8 cellular contexts compared by ENCODE assay signal in the genomic region with DNA sequence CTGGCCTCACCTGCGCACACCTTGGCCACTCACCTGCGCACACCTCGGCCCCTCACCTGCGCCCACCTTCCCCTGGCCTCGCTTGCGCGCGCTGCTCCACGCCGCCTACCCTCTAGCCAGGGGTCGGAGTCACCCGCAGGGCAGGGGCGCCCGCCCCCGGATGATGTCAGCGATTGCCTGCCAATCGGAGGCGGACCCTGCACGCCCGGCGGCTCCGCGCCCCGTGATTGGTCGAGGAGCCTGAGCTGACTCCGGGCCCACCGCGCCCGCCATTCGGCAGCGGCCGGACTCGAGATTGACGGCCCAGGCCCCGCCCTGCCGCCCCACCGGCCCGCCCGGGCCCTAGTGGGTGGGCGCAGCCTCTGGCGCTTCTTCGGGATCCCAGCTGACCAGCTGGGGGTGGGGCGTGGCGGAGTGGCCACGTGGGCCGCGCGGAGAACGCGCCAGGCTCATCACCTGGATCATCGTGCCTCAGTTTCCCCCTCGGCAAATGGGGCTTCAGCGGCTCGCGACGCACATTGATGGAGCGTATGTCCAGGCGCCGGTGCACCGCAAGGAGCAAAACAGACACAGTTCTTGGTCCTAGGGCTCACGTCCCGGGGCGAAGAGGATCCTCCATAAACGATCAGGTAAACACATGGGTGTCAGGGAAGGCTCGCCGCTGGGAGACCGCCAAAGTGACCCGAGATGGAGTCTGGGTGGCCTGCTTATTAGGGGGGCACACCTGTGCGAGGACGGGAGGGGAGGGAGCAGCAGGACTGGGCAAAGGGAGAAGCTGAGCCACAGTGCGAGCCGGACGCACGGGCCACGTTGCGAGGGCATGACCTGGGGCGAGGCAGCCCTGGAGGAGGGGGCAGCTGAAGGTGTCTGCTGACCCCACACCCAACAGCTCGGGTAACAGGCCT. TPM values are rescaled to one million over a fixed set of nuclear protein-coding genes. Genes with fewer than 3 reads are reported as not detected.
A peak's percentile ranks its signal among the peaks of the same experiment; 100 is the strongest.
DNase-seq lines count a peak whose midpoint lies in the region; ATAC-seq, FAIRE-seq and TF ChIP-seq lines count a peak whose summit lies in the region.

A gene with protein sequence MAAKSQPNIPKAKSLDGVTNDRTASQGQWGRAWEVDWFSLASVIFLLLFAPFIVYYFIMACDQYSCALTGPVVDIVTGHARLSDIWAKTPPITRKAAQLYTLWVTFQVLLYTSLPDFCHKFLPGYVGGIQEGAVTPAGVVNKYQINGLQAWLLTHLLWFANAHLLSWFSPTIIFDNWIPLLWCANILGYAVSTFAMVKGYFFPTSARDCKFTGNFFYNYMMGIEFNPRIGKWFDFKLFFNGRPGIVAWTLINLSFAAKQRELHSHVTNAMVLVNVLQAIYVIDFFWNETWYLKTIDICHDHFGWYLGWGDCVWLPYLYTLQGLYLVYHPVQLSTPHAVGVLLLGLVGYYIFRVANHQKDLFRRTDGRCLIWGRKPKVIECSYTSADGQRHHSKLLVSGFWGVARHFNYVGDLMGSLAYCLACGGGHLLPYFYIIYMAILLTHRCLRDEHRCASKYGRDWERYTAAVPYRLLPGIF (minus strand): TSS at position 137 of the 905 bp plus-strand sequence. CDS start 3,441 bp downstream, outside the sequence.

- no peak for TF ChIP-seq CTCF in H1 (IDR thresholded peaks at IDR 0.05; ENCODE audit: control extremely low read depth in 1 of 3, insufficient read depth in 1 of 3, low read depth in 1 of 3, low read length in 3 of 3)

- peaks cover 38% of the 10 kb centered on the region for H3K36me3 ChIP-seq in HUES48 (ENCODE audit: control insufficient read depth, insufficient read depth, low read length)
- H3K36me3 ChIP-seq in NT2/D1 (ENCODE audit: insufficient read depth, insufficient read length, low read length) = peaks cover 39% of the 10 kb centered on the region
- peaks cover 11 to 38% (median 21%) of the 10 kb centered on the region in 4 experiments for H3K36me3 ChIP-seq in H1 (ENCODE audit: control insufficient read depth in 2 of 4, insufficient read depth in 4 of 4, low read length in 3 of 4)
- H3K36me3 ChIP-seq in mesendoderm (ENCODE audit: control insufficient read depth, insufficient read depth, low read length) = peaks cover 13% of the 10 kb centered on the region

- H3K79me1 ChIP-seq in H1 (ENCODE audit: low read depth, low read length) = peaks cover 14% of the 10 kb centered on the region
- H3K79me1 ChIP-seq in mesendoderm (ENCODE audit: low read length) = peaks cover 26% of the 10 kb centered on the region

- TF ChIP-seq EP300 in H1 (IDR thresholded peaks at IDR 0.05; ENCODE audit: borderline replicate concordance in 1 of 2, low read depth in 2 of 2, low read length in 2 of 2) = 0 out of 3 replicates have a peak, but pooled peaks of 1 of the 2 experiments have one; percentile 5

- H3K56ac ChIP-seq in H1 (replicated peaks; ENCODE audit: insufficient read length, low read depth, low read length) (peak within 1 kb of the TSS; percentile 95), mesendoderm (ENCODE audit: low read length) (peak within 1 kb of the TSS; percentile 98)

- peak within 1 kb of the TSS; percentile 97; the same call in 1 of the 2 replicates for H2BK15ac ChIP-seq in H1 (ENCODE audit: low read length)
- H2BK15ac ChIP-seq in mesendoderm (replicated peaks; ENCODE audit: low read depth) = no peak within 1 kb of the TSS

- H3K4me1 Mint-ChIP-seq in activated CD8-positive, alpha-beta memory T cell treated with anti-CD3 and anti-CD28 coated beads, Interleukin-2, amount 10 ng/mL, durations not matched to agents 7 days and 5 days = peaks cover 51% of the 10 kb centered on the region

- TF ChIP-seq RAD21 in H1 (IDR thresholded peaks at IDR 0.05 in 1 of 2, conservative IDR thresholded peaks at IDR 0.05 in 1 of 2; ENCODE audit: low read depth in 2 of 2, low read length in 2 of 2) = no peak

- H3K4me3 Mint-ChIP-seq in activated CD8-positive, alpha-beta memory T cell treated with anti-CD3 and anti-CD28 coated beads, Interleukin-2, amount 10 ng/mL, durations not matched to agents 7 days and 5 days = peak within 1 kb of the TSS; percentile 97

- H3K9me3 ChIP-seq in HUES48 (ENCODE audit: control insufficient read depth, insufficient read depth, low read length) (no peaks in the 10 kb centered on the region), NT2/D1 (ENCODE audit: insufficient read depth, low read length) (peaks cover 18% of the 10 kb centered on the region), H1 (ENCODE audit: insufficient read depth in 2 of 2, low read depth in 1 of 2, low read length in 1 of 2) (no peaks in the 10 kb centered on the region)

- H3K79me2 ChIP-seq in H1 (ENCODE audit: control insufficient read depth in 1 of 2, insufficient read depth in 2 of 2, low read length in 2 of 2) (peaks cover 0 to 53% of the 10 kb centered on the region in 2 experiments; a peak in 3 of 4 replicates), mesendoderm (ENCODE audit: control insufficient read depth, insufficient read depth, low read length) (peaks cover 31% of the 10 kb centered on the region)

- peak within 1 kb of the TSS; percentile 92; the same call in 1 of the 2 replicates for H2BK12ac ChIP-seq in H1 (ENCODE audit: low read depth, low read length)

- peak within 1 kb of the TSS; percentile 90 for H3K27ac Mint-ChIP-seq in activated CD8-positive, alpha-beta memory T cell treated with anti-CD3 and anti-CD28 coated beads, Interleukin-2, amount 10 ng/mL, durations not matched to agents 7 days and 5 days

- H3K36me3 Mint-ChIP-seq in activated CD8-positive, alpha-beta memory T cell treated with anti-CD3 and anti-CD28 coated beads, Interleukin-2, amount 10 ng/mL, durations not matched to agents 7 days and 5 days = peaks cover 29% of the 10 kb centered on the region

- no peak for FAIRE-seq in H1 (lab: Jason Lieb, UNC)

- peaks cover 2 to 16% of the 10 kb centered on the region in 2 experiments for H4K20me1 ChIP-seq in H1 (replicated peaks in 1 of 2; ENCODE audit: control insufficient read depth in 1 of 2, insufficient read depth in 2 of 2, low read length in 2 of 2)

- peak within 1 kb of the TSS; percentile 30; the same call in 1 of the 2 replicates for H4K8ac ChIP-seq in H1 (ENCODE audit: extremely low read depth, insufficient read depth, low read length)
- H4K8ac ChIP-seq in mesendoderm (ENCODE audit: low read depth, low read length) = no peak within 1 kb of the TSS

- peak within 1 kb of the TSS; percentile 74; the same call in 1 of the 2 replicates for H2AFZ ChIP-seq in H1 (ENCODE audit: low read length)

- POLR2A ChIA-PET in H1 (lab: Charles Lee; ENCODE audit: partially characterized antibody) = interaction anchor here (0.6 to 1.9 kb wide), 6 partner anchors 10 to 57 kb away, joined by 3 to 6 read pairs (median 4); no protein-coding TSS in a partner anchor

- H2BK120ac ChIP-seq in H1 (replicated peaks; ENCODE audit: low read depth, low read length) (peak within 1 kb of the TSS; percentile 34), mesendoderm (ENCODE audit: low read depth, low read length) (no peak within 1 kb of the TSS)

- H3K4ac ChIP-seq in H1 (replicated peaks; ENCODE audit: insufficient read length, low read depth, low read length) (peak within 1 kb of the TSS; percentile 87), mesendoderm (ENCODE audit: low read depth, low read length) (no peak within 1 kb of the TSS)

- 2% methylated on average over 58 of the region's 78 CpGs; no CpG with 5 or more reads in 1 of the 2 experiments for WGBS in H1 (ENCODE audit: extremely low coverage in 1 of 2, insufficient coverage in 1 of 2, insufficient read length in 1 of 2, insufficient replicate concordance in 2 of 2, low coverage in 1 of 2, low lambda C conversion rate in 2 of 2, missing lambda C conversion rate in 1 of 2), 2 experiments
- no CpG with 5 or more reads among the region's 78 CpGs for WGBS in mesendoderm (ENCODE audit: extremely low coverage, insufficient coverage, low lambda C conversion rate)

- H3K18ac ChIP-seq in H1 (ENCODE audit: extremely low read depth, low read length) (peak within 1 kb of the TSS; percentile 99), mesendoderm (ENCODE audit: low read length) (peak within 1 kb of the TSS; percentile 33)

- H3K23ac ChIP-seq in H1 (ENCODE audit: insufficient read length) (no peak within 1 kb of the TSS), mesendoderm (ENCODE audit: low read length) (no peak within 1 kb of the TSS)

- no peak within 1 kb of the TSS for H2BK20ac ChIP-seq in H1 (ENCODE audit: low read length)

- peak within 1 kb of the TSS; percentile 68 for H3K27ac ChIP-seq in HUES48 (ENCODE audit: low read depth, low read length)
- peak within 1 kb of the TSS; percentile 76 for H3K27ac ChIP-seq in H1 (ENCODE audit: low read depth, low read length)
- H3K27ac ChIP-seq in mesendoderm (ENCODE audit: low read depth, low read length) = peak within 1 kb of the TSS; percentile 60

- TF ChIP-seq POLR2A in H1 (IDR thresholded peaks at IDR 0.05; ENCODE audit: control extremely low read depth in 1 of 2, low read depth in 2 of 2, low read length in 2 of 2) = peak in 1 of 2 experiments; percentile 66; a peak in 1 of 3 replicates

- H3K9ac ChIP-seq in HUES48 (ENCODE audit: low read depth, low read length) (peak within 1 kb of the TSS; percentile 61), NT2/D1 (ENCODE audit: insufficient read length, low read depth) (peak within 1 kb of the TSS; percentile 95), H1 (replicated peaks in 1 of 4; ENCODE audit: extremely low read depth in 1 of 4, low read depth in 3 of 4, low read length in 3 of 4) (peak within 1 kb of the TSS in 3 of 4 experiments; percentile 49 to 74 (median 58); a peak in 6 of 7 replicates), mesendoderm (ENCODE audit: low read length) (peak within 1 kb of the TSS; percentile 91)

- H3K4me1 ChIP-seq in HUES48 (ENCODE audit: control insufficient read depth, insufficient read depth, low read length) (peaks cover 17% of the 10 kb centered on the region), NT2/D1 (ENCODE audit: insufficient read depth, insufficient read length) (peaks cover 3% of the 10 kb centered on the region), H1 (replicated peaks in 1 of 4; ENCODE audit: control insufficient read depth in 3 of 4, insufficient read depth in 4 of 4, low read length in 3 of 4) (peaks cover 3 to 16% (median 9%) of the 10 kb centered on the region in 4 experiments; a peak in 5 of 7 replicates), mesendoderm (ENCODE audit: control insufficient read depth, low read depth, low read length) (peaks cover 5% of the 10 kb centered on the region)

- H3K4me3 ChIP-seq in HUES48 (ENCODE audit: low read depth, low read length) (peak within 1 kb of the TSS; percentile 81), NT2/D1 (ENCODE audit: insufficient read length, low read depth) (peak within 1 kb of the TSS; percentile 88), H1 (ENCODE audit: extremely low read depth in 1 of 4, insufficient read depth in 2 of 4, low read depth in 3 of 4, low read length in 4 of 4) (peak within 1 kb of the TSS; percentile 77 to 98 (median 91)), mesendoderm (ENCODE audit: low read length) (peak within 1 kb of the TSS; percentile 92)

- H2BK5ac ChIP-seq in H1 (ENCODE audit: low read depth, low read length) (peak within 1 kb of the TSS; percentile 99), mesendoderm (ENCODE audit: low read length) (peak within 1 kb of the TSS; percentile 80)

- H2AK5ac ChIP-seq in H1 (ENCODE audit: low read depth, low read length) (no peak within 1 kb of the TSS), mesendoderm (ENCODE audit: low read length) (peak within 1 kb of the TSS; percentile 24)

- peaks cover 5% of the 10 kb centered on the region for H3K9me3 Mint-ChIP-seq in activated CD8-positive, alpha-beta memory T cell treated with anti-CD3 and anti-CD28 coated beads, Interleukin-2, amount 10 ng/mL, durations not matched to agents 7 days and 5 days (ENCODE audit: low read depth)

- DNase-seq in Caki2 (ENCODE audit: low read depth) = peak; percentile 88
- DNase-seq in NT2/D1 (ENCODE audit: low read depth, low spot score) = peak; percentile 92
- DNase-seq in activated CD8-positive, alpha-beta memory T cell treated with anti-CD3 and anti-CD28 coated beads, Interleukin-2, amount 10 ng/mL, durations not matched to agents 7 days and 5 days = peak; percentile 97
- peak; percentile 86 to 97 for DNase-seq in H1 (ENCODE audit: low read depth in 1 of 2, low spot score in 2 of 2)
- DNase-seq in mesendoderm = peak; percentile 98
- peak; percentile 86 for DNase-seq in stimulated activated CD8-positive, alpha-beta memory T cell treated with anti-CD3 and anti-CD28 coated beads, Interleukin-15, amount 100 ng/mL, for 1 hour (ENCODE audit: low read depth)

- H4K5ac ChIP-seq in H1 (ENCODE audit: insufficient read length, low read depth, low read length) (peak within 1 kb of the TSS; percentile 95), mesendoderm (ENCODE audit: low read length) (no peak within 1 kb of the TSS)

- in situ Hi-C loops in Caki2 (cut with HindIII; ENCODE audit: low pct_unique_long_range_greater_than_20kb, low sequenced_read_pairs) = no loop called here

- no peaks in the 10 kb centered on the region for H3K27me3 Mint-ChIP-seq in activated CD8-positive, alpha-beta memory T cell treated with anti-CD3 and anti-CD28 coated beads, Interleukin-2, amount 10 ng/mL, durations not matched to agents 7 days and 5 days

- H3K27me3 ChIP-seq in HUES48 (ENCODE audit: control insufficient read depth, insufficient read depth, low read length) = no peaks in the 10 kb centered on the region
- H3K27me3 ChIP-seq in NT2/D1 (ENCODE audit: insufficient read depth, insufficient read length) = no peaks in the 10 kb centered on the region
- H3K27me3 ChIP-seq in H1 (replicated peaks in 1 of 4; ENCODE audit: control insufficient read depth in 3 of 4, extremely low read depth in 1 of 4, insufficient read depth in 3 of 4, low read length in 3 of 4) = no peaks in the 10 kb centered on the region
- no peaks in the 10 kb centered on the region for H3K27me3 ChIP-seq in mesendoderm (ENCODE audit: insufficient read depth, low read length, poor library complexity)

- no peak within 1 kb of the TSS for H3K14ac ChIP-seq in H1 (ENCODE audit: insufficient read length)

- CTCF ChIA-PET in activated CD8-positive, alpha-beta memory T cell treated with anti-CD3 and anti-CD28 coated beads, Interleukin-2, amount 10 ng/mL, durations not matched to agents 7 days and 5 days (lab: Charles Lee) = interaction anchor here (1.4 kb wide), 1 partner anchor 10 kb away, joined by 3 read pairs; no protein-coding TSS in a partner anchor
- CTCF ChIA-PET in H1 (lab: Charles Lee; ENCODE audit: partially characterized antibody) = interaction anchor here (0.9 to 1.8 kb wide), 5 partner anchors 22 to 132 kb away, joined by 4 read pairs; no protein-coding TSS in a partner anchor

- H3K23me2 ChIP-seq in H1 (ENCODE audit: low read depth, low read length) = peaks cover 20% of the 10 kb centered on the region

- peak; percentile 78 for ATAC-seq in GM21390 (IDR thresholded peaks at IDR 0.05; ENCODE audit: unreplicated experiment)
- ATAC-seq in activated CD8-positive, alpha-beta memory T cell treated with anti-CD3 and anti-CD28 coated beads, Interleukin-2, amount 10 ng/mL, durations not matched to agents 7 days and 5 days = peak; percentile 88

- H3K4me2 ChIP-seq in H1 (ENCODE audit: insufficient read depth in 1 of 2, low read depth in 2 of 2, low read length in 2 of 2) (peak within 1 kb of the TSS; percentile 75 to 100), mesendoderm (ENCODE audit: low read length) (peak within 1 kb of the TSS; percentile 98)

- H4K91ac ChIP-seq in H1 (replicated peaks; ENCODE audit: insufficient read length, low read length) = peak within 1 kb of the TSS; percentile 99

RNA-seq across cellular contexts. Expression of the gene that starts here (rescaled TPM):
- 25.5 and 33.1 TPM in 2 replicates for total RNA-seq in Caki2 (2014; rRNA removed; shearing (Covaris generic); ENCODE audit: low replicate concordance)
- total RNA-seq in activated CD8-positive, alpha-beta memory T cell treated with anti-CD3 and anti-CD28 coated beads, Interleukin-2, amount 10 ng/mL, durations not matched to agents 7 days and 5 days = 10 to 100 TPM; 54.7 to 90.5 TPM
- total RNA-seq in H1 (2021; fragmentation: NEBNext Ultra II Directional; extraction: Animal tissue kit (Norgen Biotek cat#: 25700)) = 144 and 148 TPM in 2 replicates
- polyA plus RNA-seq in H1 (2011; rRNA removed) = 157 and 196 TPM in 2 replicates
- 108 TPM for polyA plus RNA-seq in H1 (2011; cell fraction: cytosol; rRNA removed)
- polyA plus RNA-seq in H1 (2011; cell fraction: nucleus; rRNA removed) = 185 TPM
- 120 to 136 TPM (median 129 TPM) in 4 replicates for polyA plus RNA-seq in H1 (2012, experiment 1 of 2)
- 170 TPM for polyA plus RNA-seq in H1 (2012, experiment 2 of 2)
- polyA plus RNA-seq in H1 (2013, experiment 1 of 2) = 351 TPM
- 348 TPM for polyA plus RNA-seq in H1 (2013, experiment 2 of 2)
- 125 and 139 TPM in 2 replicates for polyA minus RNA-seq in H1 (2011; rRNA and poly(A)+ RNA removed)
- 116 TPM for polyA minus RNA-seq in H1 (2011; cell fraction: cytosol; rRNA and poly(A)+ RNA removed)
- 56.5 TPM for polyA minus RNA-seq in H1 (2011; cell fraction: nucleus; rRNA and poly(A)+ RNA removed)
- polyA plus RNA-seq in mesendoderm (2013, experiment 1 of 2) = 207 TPM
- 217 TPM for polyA plus RNA-seq in mesendoderm (2013, experiment 2 of 2)

Comparison
In these comparisons a context has a peak if more than half of its experiments do, and no peak if none do; other contexts are left out.
1. Peak in every context shown above with its lines: DNase-seq, ATAC-seq, H3K4me3 ChIP-seq and H3K27ac ChIP-seq.